1 cellular context compared by ENCODE assay signal in the genomic region with DNA sequence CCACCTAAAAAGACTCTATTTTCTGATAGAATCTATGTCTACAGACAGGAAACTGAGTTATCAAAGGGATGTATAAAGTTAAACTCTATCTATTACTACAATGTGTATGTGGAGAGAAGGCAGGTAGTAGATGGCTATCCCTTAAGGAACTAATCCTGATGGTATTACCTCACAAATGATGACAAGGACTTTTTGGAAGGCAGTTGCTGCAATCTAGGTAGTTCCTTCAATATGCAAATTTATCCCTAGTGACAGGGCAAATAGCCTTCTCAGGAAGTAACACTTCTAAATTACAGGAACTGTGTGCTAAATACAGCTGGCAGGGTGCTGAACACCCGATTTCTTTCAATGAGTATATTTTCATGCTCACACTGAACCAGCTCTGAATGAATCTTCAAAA.
TF ChIP-seq lines count a peak whose summit lies in the region.

No MANE protein-coding gene starts in this region.

TF ChIP-seq in WTC11, 78 proteins besides CTCF, POLR2A, EP300 and RAD21 (continued from another document):
- TF ChIP-seq ZNF138 (CRISPR knock-in tag; conservative IDR thresholded peaks at IDR 0.05) (no peak), FOXJ3 (CRISPR knock-in tag; IDR thresholded peaks at IDR 0.05; ENCODE audit: borderline replicate concordance) (no peak), ZNF317 (CRISPR knock-in tag; IDR thresholded peaks at IDR 0.05; ENCODE audit: borderline replicate concordance, low read depth) (no peak), ZBTB21 (CRISPR knock-in tag; IDR thresholded peaks at IDR 0.05; ENCODE audit: borderline replicate concordance) (no peak), ZNF416 (CRISPR knock-in tag; IDR thresholded peaks at IDR 0.05) (no peak), GABPB1 (CRISPR knock-in tag; IDR thresholded peaks at IDR 0.05) (no peak), STAT6 (CRISPR knock-in tag; conservative IDR thresholded peaks at IDR 0.05; ENCODE audit: low read depth) (no peak), PRRX2 (CRISPR knock-in tag; IDR thresholded peaks at IDR 0.05) (no peak), ESRRA (CRISPR knock-in tag; IDR thresholded peaks at IDR 0.05; ENCODE audit: borderline replicate concordance) (no peak), PREB (CRISPR knock-in tag; IDR thresholded peaks at IDR 0.05; ENCODE audit: borderline replicate concordance) (no peak)
- TF ChIP-seq, protein P1, sequence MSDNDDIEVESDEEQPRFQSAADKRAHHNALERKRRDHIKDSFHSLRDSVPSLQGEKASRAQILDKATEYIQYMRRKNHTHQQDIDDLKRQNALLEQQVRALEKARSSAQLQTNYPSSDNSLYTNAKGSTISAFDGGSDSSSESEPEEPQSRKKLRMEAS (CRISPR knock-in tag; IDR thresholded peaks at IDR 0.05) = no peak
- TF ChIP-seq, protein P2, sequence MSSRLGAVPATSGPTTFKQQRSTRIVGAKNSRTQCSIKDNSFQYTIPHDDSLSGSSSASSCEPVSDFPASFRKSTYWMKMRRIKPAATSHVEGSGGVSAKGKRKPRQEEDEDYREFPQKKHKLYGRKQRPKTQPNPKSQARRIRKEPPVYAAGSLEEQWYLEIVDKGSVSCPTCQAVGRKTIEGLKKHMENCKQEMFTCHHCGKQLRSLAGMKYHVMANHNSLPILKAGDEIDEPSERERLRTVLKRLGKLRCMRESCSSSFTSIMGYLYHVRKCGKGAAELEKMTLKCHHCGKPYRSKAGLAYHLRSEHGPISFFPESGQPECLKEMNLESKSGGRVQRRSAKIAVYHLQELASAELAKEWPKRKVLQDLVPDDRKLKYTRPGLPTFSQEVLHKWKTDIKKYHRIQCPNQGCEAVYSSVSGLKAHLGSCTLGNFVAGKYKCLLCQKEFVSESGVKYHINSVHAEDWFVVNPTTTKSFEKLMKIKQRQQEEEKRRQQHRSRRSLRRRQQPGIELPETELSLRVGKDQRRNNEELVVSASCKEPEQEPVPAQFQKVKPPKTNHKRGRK (CRISPR knock-in tag; IDR thresholded peaks at IDR 0.05; ENCODE audit: borderline replicate concordance) = no peak
- TF ChIP-seq, protein P3, sequence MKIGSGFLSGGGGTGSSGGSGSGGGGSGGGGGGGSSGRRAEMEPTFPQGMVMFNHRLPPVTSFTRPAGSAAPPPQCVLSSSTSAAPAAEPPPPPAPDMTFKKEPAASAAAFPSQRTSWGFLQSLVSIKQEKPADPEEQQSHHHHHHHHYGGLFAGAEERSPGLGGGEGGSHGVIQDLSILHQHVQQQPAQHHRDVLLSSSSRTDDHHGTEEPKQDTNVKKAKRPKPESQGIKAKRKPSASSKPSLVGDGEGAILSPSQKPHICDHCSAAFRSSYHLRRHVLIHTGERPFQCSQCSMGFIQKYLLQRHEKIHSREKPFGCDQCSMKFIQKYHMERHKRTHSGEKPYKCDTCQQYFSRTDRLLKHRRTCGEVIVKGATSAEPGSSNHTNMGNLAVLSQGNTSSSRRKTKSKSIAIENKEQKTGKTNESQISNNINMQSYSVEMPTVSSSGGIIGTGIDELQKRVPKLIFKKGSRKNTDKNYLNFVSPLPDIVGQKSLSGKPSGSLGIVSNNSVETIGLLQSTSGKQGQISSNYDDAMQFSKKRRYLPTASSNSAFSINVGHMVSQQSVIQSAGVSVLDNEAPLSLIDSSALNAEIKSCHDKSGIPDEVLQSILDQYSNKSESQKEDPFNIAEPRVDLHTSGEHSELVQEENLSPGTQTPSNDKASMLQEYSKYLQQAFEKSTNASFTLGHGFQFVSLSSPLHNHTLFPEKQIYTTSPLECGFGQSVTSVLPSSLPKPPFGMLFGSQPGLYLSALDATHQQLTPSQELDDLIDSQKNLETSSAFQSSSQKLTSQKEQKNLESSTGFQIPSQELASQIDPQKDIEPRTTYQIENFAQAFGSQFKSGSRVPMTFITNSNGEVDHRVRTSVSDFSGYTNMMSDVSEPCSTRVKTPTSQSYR (CRISPR knock-in tag; IDR thresholded peaks at IDR 0.05) = no peak
- TF ChIP-seq, protein P4, sequence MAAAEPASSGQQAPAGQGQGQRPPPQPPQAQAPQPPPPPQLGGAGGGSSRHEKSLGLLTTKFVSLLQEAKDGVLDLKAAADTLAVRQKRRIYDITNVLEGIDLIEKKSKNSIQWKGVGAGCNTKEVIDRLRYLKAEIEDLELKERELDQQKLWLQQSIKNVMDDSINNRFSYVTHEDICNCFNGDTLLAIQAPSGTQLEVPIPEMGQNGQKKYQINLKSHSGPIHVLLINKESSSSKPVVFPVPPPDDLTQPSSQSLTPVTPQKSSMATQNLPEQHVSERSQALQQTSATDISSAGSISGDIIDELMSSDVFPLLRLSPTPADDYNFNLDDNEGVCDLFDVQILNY (CRISPR knock-in tag; IDR thresholded peaks at IDR 0.05) = no peak
TF ChIP-seq in WTC11: peak in this region for 0.
